In genomic region chr12:47903151-47903611, GRCh38 we compare ENCODE assay signal across 9 cellular contexts. TPM values are rescaled to one million over a fixed set of nuclear protein-coding genes. Genes with fewer than 3 reads are reported as not detected.
DNase-seq lines count a peak whose midpoint lies in the region; ATAC-seq and TF ChIP-seq lines count a peak whose summit lies in the region.
"Had no signal": no experiment of that assay in that cellular context is flagged by ENCODE, and none has a peak within 500 bp of the region (broad histone marks: within the 10 kb centered on the region; RNA-seq: fewer than 3 reads in every experiment).

No MANE protein-coding gene starts in this region.

- no peak for ATAC-seq in naive thymus-derived CD8-positive, alpha-beta T cell
- ATAC-seq in HG03460 (IDR thresholded peaks at IDR 0.05; ENCODE audit: unreplicated experiment) = no peak

- H3K4me3 Mint-ChIP-seq in naive thymus-derived CD8-positive, alpha-beta T cell = peak overlapping the region in 9 of 10 donors; percentile 49 to 96 (median 88)

- no peaks in the 10 kb centered on the region for H3K36me3 Mint-ChIP-seq in naive thymus-derived CD8-positive, alpha-beta T cell
- H3K36me3 Mint-ChIP-seq: memory B cell had no signal

- H3K27ac ChIP-seq in ascending aorta (peak overlapping the region; percentile 4 to 60), SJCRH30 (no peak overlapping the region)

- H3K27me3 Mint-ChIP-seq in naive thymus-derived CD8-positive, alpha-beta T cell = peaks cover 0 to 8% (median 0%) of the 10 kb centered on the region in 5 donors

- intact Hi-C loops in ascending aorta (cut with DNase I) = loop anchor here (5.0 to 10.0 kb wide), 3 partner anchors 196 to 814 kb away; partner anchors contain the start of genes CCNT1, RPAP3 and SENP1

- TF ChIP-seq CTCF in ascending aorta (IDR thresholded peaks at IDR 0.05) = no peak

- H3K9me3 Mint-ChIP-seq in naive thymus-derived CD8-positive, alpha-beta T cell = no peaks in the 10 kb centered on the region
- H3K9me3 Mint-ChIP-seq: memory B cell had no signal

- H3K27me3 ChIP-seq in ascending aorta (no peaks in the 10 kb centered on the region), SJCRH30 (peaks cover 10% of the 10 kb centered on the region)

- peaks cover 0 to 21% of the 10 kb centered on the region in 2 donors for H3K4me1 ChIP-seq in ascending aorta
- no peaks in the 10 kb centered on the region for H3K4me1 ChIP-seq in SJCRH30

- H3K4me3 ChIP-seq in ascending aorta (peak overlapping the region; percentile 61 to 78), SJCRH30 (no peak overlapping the region)

- H3K9me3 ChIP-seq in ascending aorta = no peaks in the 10 kb centered on the region
- no peaks in the 10 kb centered on the region for H3K9me3 ChIP-seq in SJCRH30 (replicated peaks)

- H3K36me3 ChIP-seq in ascending aorta = no peaks in the 10 kb centered on the region
- H3K36me3 ChIP-seq in SJCRH30 = no peaks in the 10 kb centered on the region

- H3K4me1 Mint-ChIP-seq in naive thymus-derived CD8-positive, alpha-beta T cell = peaks cover 30 to 61% (median 56%) of the 10 kb centered on the region in 4 donors

- DNase-seq in DMS79 treated with DMSO at 0.1 percent for 48 hours (lab: John Stamatoyannopoulos, UW) (peak; percentile 24), HS-27A (ENCODE audit: low read depth) (peak; percentile 33), ascending aorta (ENCODE audit: low spot score in 2 of 2) (peak in 1 of 2 donors; percentile 73), retina (no peak), SJCRH30 (no peak), NCI-H345 treated with DMSO at 0.1 percent for 48 hours (lab: John Stamatoyannopoulos, UW; ENCODE audit: unreplicated experiment) (no peak)
- DNase-seq in naive thymus-derived CD8-positive, alpha-beta T cell = no peak

- POLR2A ChIA-PET in naive thymus-derived CD8-positive, alpha-beta T cell (lab: Charles Lee) = no interaction called here

- peak overlapping the region in 3 of 10 donors; percentile 5 to 60 (median 59) for H3K27ac Mint-ChIP-seq in naive thymus-derived CD8-positive, alpha-beta T cell
- H3K27ac Mint-ChIP-seq: memory B cell had no signal

RNA-seq across cellular contexts. Expression of gene VDR, which starts 1.6 kb away (rescaled TPM):
- 13.1 TPM for total RNA-seq in ascending aorta
- total RNA-seq in naive thymus-derived CD8-positive, alpha-beta T cell = under 1 TPM; 0.49 to 0.73 TPM
- polyA plus RNA-seq in naive thymus-derived CD8-positive, alpha-beta T cell = not detected
- 0.10 TPM in 1 of 2 replicates, not detected in the other for total RNA-seq in SJCRH30 (2014; rRNA removed; shearing (Covaris generic))

Comparison
In these comparisons a context has a peak if more than half of its experiments do, and no peak if none do; other contexts are left out.
1. DNase-seq: peak in DMS79 treated with DMSO at 0.1 percent for 48 hours (single experiment) and HS-27A (single experiment); none in naive thymus-derived CD8-positive, alpha-beta T cell (0 of 10), retina (single experiment), SJCRH30 (0 of 2) and NCI-H345 treated with DMSO at 0.1 percent for 48 hours (single experiment).